Comparison of ENCODE assay signal across 9 cellular contexts in the genomic region with DNA sequence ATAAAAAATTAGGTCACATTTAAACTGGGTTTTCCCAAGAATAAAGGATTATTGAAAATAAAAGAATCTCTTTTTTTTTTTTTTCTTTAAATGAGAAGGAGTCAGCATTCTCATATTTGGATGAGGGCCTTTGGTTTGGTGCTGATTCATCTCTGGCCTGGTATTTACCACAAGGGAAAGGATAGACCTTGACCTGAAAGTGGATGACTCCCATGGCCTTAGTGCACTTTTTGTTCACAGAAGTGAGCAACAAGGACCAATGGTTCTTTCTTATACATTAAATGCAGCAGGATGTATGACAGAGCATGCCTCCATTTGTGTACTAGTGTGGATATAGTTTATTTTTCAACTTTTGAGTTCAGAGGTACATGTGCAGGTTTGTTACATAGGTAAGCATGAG. TPM values are rescaled to one million over a fixed set of nuclear protein-coding genes. Genes with fewer than 3 reads are reported as not detected.
DNase-seq lines count a peak whose midpoint lies in the region; ATAC-seq, FAIRE-seq and TF ChIP-seq lines count a peak whose summit lies in the region.
"Had no signal": no experiment of that assay in that cellular context is flagged by ENCODE, and none has a peak within 500 bp of the region (broad histone marks: within the 10 kb centered on the region; RNA-seq: fewer than 3 reads in every experiment).

No MANE protein-coding gene starts in this region.

- H3K4me1 Mint-ChIP-seq in T-helper 2 cell treated with Interferon-gamma antibody and Interleukin-4, amounts not matched to agents 5 μg/mL and 100 μg/mL, for 36 hours (ENCODE audit: low read depth), result peaks cover 38% of the 10 kb centered on the region
- H3K4me1 Mint-ChIP-seq in CD14-positive monocyte, result peaks cover 16% of the 10 kb centered on the region

- ATAC-seq in GM18867 (IDR thresholded peaks at IDR 0.05; ENCODE audit: unreplicated experiment) (peak; percentile 57), HG02870 (IDR thresholded peaks at IDR 0.05; ENCODE audit: unreplicated experiment) (peak; percentile 71)

- no peak overlapping the region for H3K27ac Mint-ChIP-seq in T-helper 2 cell treated with Interferon-gamma antibody and Interleukin-4, amounts not matched to agents 5 μg/mL and 100 μg/mL, for 36 hours
- H3K27ac Mint-ChIP-seq in CD14-positive monocyte, result no peak overlapping the region

- no peak overlapping the region for H3K4me3 Mint-ChIP-seq in T-helper 2 cell treated with Interferon-gamma antibody and Interleukin-4, amounts not matched to agents 5 μg/mL and 100 μg/mL, for 36 hours
- H3K4me3 Mint-ChIP-seq in CD14-positive monocyte, result no peak overlapping the region

- peaks cover 36% of the 10 kb centered on the region for H3K36me3 Mint-ChIP-seq in T-helper 2 cell treated with Interferon-gamma antibody and Interleukin-4, amounts not matched to agents 5 μg/mL and 100 μg/mL, for 36 hours (ENCODE audit: low read depth)
- peaks cover 35 to 49% of the 10 kb centered on the region in 2 donors for H3K36me3 Mint-ChIP-seq in CD14-positive monocyte

- H3K27me3 Mint-ChIP-seq in T-helper 2 cell treated with Interferon-gamma antibody and Interleukin-4, amounts not matched to agents 5 μg/mL and 100 μg/mL, for 36 hours (ENCODE audit: low read depth), result no peaks in the 10 kb centered on the region
- no peaks in the 10 kb centered on the region for H3K27me3 Mint-ChIP-seq in CD14-positive monocyte (ENCODE audit: low read depth in 3 of 3)

- peaks cover 4% of the 10 kb centered on the region for H3K9me3 Mint-ChIP-seq in T-helper 2 cell treated with Interferon-gamma antibody and Interleukin-4, amounts not matched to agents 5 μg/mL and 100 μg/mL, for 36 hours
- no peaks in the 10 kb centered on the region for H3K9me3 Mint-ChIP-seq in CD14-positive monocyte

- DNase-seq in T-helper 2 cell treated with Interferon-gamma antibody and Interleukin-4, amounts not matched to agents 5 μg/mL and 100 μg/mL, for 36 hours (ENCODE audit: low spot score), result peak; percentile 60
- DNase-seq in NCI-H1092 (lab: John Stamatoyannopoulos, UW) (no peak), NCI-H1105 treated with DMSO at 0.1 percent for 48 hours (lab: John Stamatoyannopoulos, UW) (no peak), CD14-positive monocyte (ENCODE audit: low spot score) (no peak), NCI-H1930 (lab: John Stamatoyannopoulos, UW) (no peak)
- DNase-seq: Karpas-422 had no signal

- intact Hi-C loops in CD14-positive monocyte (cut with micrococcal nuclease), result no loop called here

- no peak for TF ChIP-seq CTCF in CD14-positive monocyte (IDR thresholded peaks at IDR 0.05)

- peak; percentile 34 for FAIRE-seq in A204.1 (lab: Jason Lieb, UNC)

RNA-seq across cellular contexts. Expression of gene YTHDC2, which starts 6.9 kb away (rescaled TPM):
- 10 to 100 TPM in 1 of 2 donors, 1 to 10 TPM in 1; 5.8 to 10.3 TPM for polyA plus RNA-seq in CD14-positive monocyte

RNA-seq across cellular contexts. Expression of gene MCC, which starts 32.2 kb away (rescaled TPM):
- under 1 TPM in 1 of 2 donors, not detected in 1; 0.09 TPM for polyA plus RNA-seq in CD14-positive monocyte
